In genomic region chr1:235006816-235007215, GRCh38 we compare ENCODE assay signal across 25 cellular contexts.
DNase-seq lines count a peak whose midpoint lies in the region; ATAC-seq and TF ChIP-seq lines count a peak whose summit lies in the region.
"Had no signal": no experiment of that assay in that cellular context is flagged by ENCODE, and none has a peak within 500 bp of the region (broad histone marks: within the 10 kb centered on the region; RNA-seq: fewer than 3 reads in every experiment).

No MANE protein-coding gene starts in this region.

- no peak for TF ChIP-seq POLR2A in prostate gland (IDR thresholded peaks at IDR 0.05)

- peak; percentile 65 for DNase-seq in MCF 10A (ENCODE audit: unreplicated experiment)
- DNase-seq in mammary epithelial cell: no peak
- DNase-seq in Panc1 (ENCODE audit: low read depth, low spot score): no peak
- no peak for DNase-seq in activated naive CD8-positive, alpha-beta T cell treated with anti-CD3 and anti-CD28 coated beads, Interleukin-2, amount 10 ng/mL, durations not matched to agents 7 days and 5 days
- DNase-seq in prostate gland (ENCODE audit: low spot score): peak; percentile 78
- DNase-seq in CD14-positive monocyte (ENCODE audit: low spot score): no peak
- DNase-seq in anterior cingulate cortex (lab: John Stamatoyannopoulos, UW): no peak
- DNase-seq in iPS-NIHi7 (ENCODE audit: extremely low spot score): no peak
- DNase-seq: amygdala; Calu3; DND-41; effector CD4-positive, alpha-beta T cell; HCEC 1CT; kidney glomerular epithelial cell; NCI-H2029; NCI-H226; stimulated activated CD4-positive, alpha-beta T cell treated with anti-CD3 and anti-CD28 coated beads, Interleukin-15, amount 100 ng/mL, for 24 hours; T-helper 17 cell had no signal

- H3K79me2 ChIP-seq in mammary epithelial cell (ENCODE audit: insufficient read depth, low read length): no peaks in the 10 kb centered on the region

- H3K4me2 ChIP-seq in mammary epithelial cell (ENCODE audit: insufficient read depth, low read depth, low read length): no peak overlapping the region

- no peak overlapping the region for H3K9ac ChIP-seq in mammary epithelial cell (ENCODE audit: insufficient read depth, low read length)

- no peak overlapping the region for H3K4me3 Mint-ChIP-seq in MCF 10A (ENCODE audit: unreplicated experiment)
- peak overlapping the region; percentile 26 for H3K4me3 Mint-ChIP-seq in activated naive CD8-positive, alpha-beta T cell treated with anti-CD3 and anti-CD28 coated beads, Interleukin-2, amount 10 ng/mL, durations not matched to agents 7 days and 5 days
- H3K4me3 Mint-ChIP-seq in CD14-positive monocyte: no peak overlapping the region
- H3K4me3 Mint-ChIP-seq: T-helper 17 cell had no signal

- H3K27ac Mint-ChIP-seq in MCF 10A (ENCODE audit: low read depth, unreplicated experiment): no peak overlapping the region
- peak overlapping the region; percentile 84 for H3K27ac Mint-ChIP-seq in activated naive CD8-positive, alpha-beta T cell treated with anti-CD3 and anti-CD28 coated beads, Interleukin-2, amount 10 ng/mL, durations not matched to agents 7 days and 5 days
- H3K27ac Mint-ChIP-seq in CD14-positive monocyte: peak overlapping the region in 3 of 7 donors; percentile 54 to 67 (median 57)
- H3K27ac Mint-ChIP-seq: progenitor cell of endocrine pancreas, T-helper 17 cell had no signal

- 33% methylated on average over 5 of the region's 5 CpGs for WGBS in mammary epithelial cell (ENCODE audit: low coverage, missing lambda C conversion rate)
- 51% methylated on average over 5 of the region's 5 CpGs for WGBS in prostate gland

- H3K9me3 Mint-ChIP-seq in MCF 10A (ENCODE audit: unreplicated experiment) (no peaks in the 10 kb centered on the region), CD14-positive monocyte (peaks cover 0 to 5% (median 3%) of the 10 kb centered on the region in 7 donors)
- peaks cover 10% of the 10 kb centered on the region for H3K9me3 Mint-ChIP-seq in activated naive CD8-positive, alpha-beta T cell treated with anti-CD3 and anti-CD28 coated beads, Interleukin-2, amount 10 ng/mL, durations not matched to agents 7 days and 5 days

- H3K36me3 ChIP-seq in mammary epithelial cell (ENCODE audit: insufficient read depth, low read length): no peaks in the 10 kb centered on the region
- no peaks in the 10 kb centered on the region for H3K36me3 ChIP-seq in Panc1 (ENCODE audit: control insufficient read depth, insufficient read depth, low read length)
- no peaks in the 10 kb centered on the region for H3K36me3 ChIP-seq in prostate gland
- H3K36me3 ChIP-seq: breast epithelium, thoracic aorta, vagina had no signal

- in situ Hi-C loops in mammary epithelial cell (cut with MboI; ENCODE audit: low sequenced_read_pairs in 2 of 2) (no loop called here), Panc1 (cut with HindIII; ENCODE audit: low pct_unique_long_range_greater_than_20kb, low sequenced_read_pairs) (no loop called here)

- no TSS peak for BruUV-seq in MCF 10A (replicated peaks; lab: Mats Ljungman, UMichigan)
- no TSS peak for BruUV-seq in mammary epithelial cell (replicated peaks; lab: Mats Ljungman, UMichigan)
- BruUV-seq in Panc1 (replicated peaks; lab: Mats Ljungman, UMichigan): no TSS peak

- H3K4me1 Mint-ChIP-seq in MCF 10A (ENCODE audit: insufficient read depth, unreplicated experiment) (peaks cover 7% of the 10 kb centered on the region), CD14-positive monocyte (peaks cover 55% of the 10 kb centered on the region)
- H3K4me1 Mint-ChIP-seq in activated naive CD8-positive, alpha-beta T cell treated with anti-CD3 and anti-CD28 coated beads, Interleukin-2, amount 10 ng/mL, durations not matched to agents 7 days and 5 days: peaks cover 58% of the 10 kb centered on the region

- intact Hi-C loops in MCF 10A (cut with micrococcal nuclease) (no loop called here), mammary epithelial cell (cut with micrococcal nuclease) (no loop called here), Panc1 (cut with micrococcal nuclease; ENCODE audit: unreplicated experiment) (no loop called here), prostate gland (cut with DNase I) (no loop called here), CD14-positive monocyte (cut with micrococcal nuclease) (no loop called here)

- H3K27me3 Mint-ChIP-seq in MCF 10A (ENCODE audit: insufficient read depth, unreplicated experiment) (no peaks in the 10 kb centered on the region), CD14-positive monocyte (ENCODE audit: low read depth in 3 of 3) (peaks cover 0 to 4% (median 0%) of the 10 kb centered on the region in 3 donors)
- no peaks in the 10 kb centered on the region for H3K27me3 Mint-ChIP-seq in activated naive CD8-positive, alpha-beta T cell treated with anti-CD3 and anti-CD28 coated beads, Interleukin-2, amount 10 ng/mL, durations not matched to agents 7 days and 5 days
- H3K27me3 Mint-ChIP-seq: progenitor cell of endocrine pancreas, T-helper 17 cell had no signal

- no peaks in the 10 kb centered on the region for H3K9me3 ChIP-seq in mammary epithelial cell (replicated peaks; ENCODE audit: insufficient read depth, low read length)
- H3K9me3 ChIP-seq in Panc1 (ENCODE audit: control insufficient read depth, insufficient read depth, low read depth, low read length): peaks cover 3% of the 10 kb centered on the region; the same call in 1 of the 2 replicates
- H3K9me3 ChIP-seq in prostate gland: no peaks in the 10 kb centered on the region
- H3K9me3 ChIP-seq: breast epithelium, thoracic aorta, vagina had no signal

- H3K4me1 ChIP-seq in mammary epithelial cell (ENCODE audit: insufficient read depth, low read length): peaks cover 9% of the 10 kb centered on the region
- H3K4me1 ChIP-seq in Panc1 (ENCODE audit: control insufficient read depth, insufficient read depth, low read length): peaks cover 5% of the 10 kb centered on the region
- no peaks in the 10 kb centered on the region for H3K4me1 ChIP-seq in prostate gland (replicated peaks)

- POLR2A ChIA-PET in MCF 10A (lab: Yijun Ruan, JAX) (interaction anchor here (0.6 to 0.9 kb wide), 3 partner anchors 8 to 395 kb away, joined by 3 to 5 read pairs (median 3); no protein-coding TSS in a partner anchor), Panc1 (lab: Charles Lee) (interaction anchor here (1.2 kb wide), 1 partner anchor 8 kb away, joined by 3 read pairs; no protein-coding TSS in a partner anchor)
- POLR2A ChIA-PET in activated naive CD8-positive, alpha-beta T cell treated with anti-CD3 and anti-CD28 coated beads, Interleukin-2, amount 10 ng/mL, durations not matched to agents 7 days and 5 days (lab: Charles Lee): interaction anchor here (1.0 kb wide), 1 partner anchor 26 kb away, joined by 3 read pairs; no protein-coding TSS in a partner anchor

- H2AFZ ChIP-seq in mammary epithelial cell (ENCODE audit: low read depth, low read length): no peak overlapping the region

- H4K20me1 ChIP-seq in mammary epithelial cell (ENCODE audit: insufficient read depth, low read length): no peaks in the 10 kb centered on the region

- ATAC-seq in Panc1: no peak
- ATAC-seq in activated naive CD8-positive, alpha-beta T cell treated with anti-CD3 and anti-CD28 coated beads, Interleukin-2, amount 10 ng/mL, durations not matched to agents 7 days and 5 days (ENCODE audit: low read depth): no peak
- ATAC-seq: K562, T-helper 17 cell had no signal

- H3K27me3 ChIP-seq in mammary epithelial cell (ENCODE audit: insufficient read depth, low read length) (no peaks in the 10 kb centered on the region), Panc1 (ENCODE audit: control insufficient read depth, insufficient read depth, low read length) (no peaks in the 10 kb centered on the region), prostate gland (replicated peaks; ENCODE audit: insufficient read depth) (no peaks in the 10 kb centered on the region)
- H3K27me3 ChIP-seq: breast epithelium, vagina had no signal

- H3K4me3 ChIP-seq in mammary epithelial cell (replicated peaks in 1 of 3; ENCODE audit: insufficient read depth in 1 of 3, low read depth in 2 of 3, low read length in 3 of 3) (no peak overlapping the region), Panc1 (ENCODE audit: low read depth in 2 of 2, low read length in 2 of 2) (no peak overlapping the region), prostate gland (no peak overlapping the region)
- H3K4me3 ChIP-seq: breast epithelium, K562, SK-N-MC, thoracic aorta, vagina had no signal

- H3K27ac ChIP-seq in mammary epithelial cell (ENCODE audit: insufficient read depth, low read depth, low read length) (no peak overlapping the region), Panc1 (ENCODE audit: low read length) (peak overlapping the region; percentile 64; the same call in 1 of the 2 replicates), prostate gland (no peak overlapping the region)
- H3K27ac ChIP-seq: RWPE1, SK-N-MC, thoracic aorta, vagina had no signal

- H3K36me3 Mint-ChIP-seq in MCF 10A (ENCODE audit: insufficient read depth, unreplicated experiment): no peaks in the 10 kb centered on the region
- H3K36me3 Mint-ChIP-seq in activated naive CD8-positive, alpha-beta T cell treated with anti-CD3 and anti-CD28 coated beads, Interleukin-2, amount 10 ng/mL, durations not matched to agents 7 days and 5 days: peaks cover 24% of the 10 kb centered on the region
- peaks cover 5 to 10% of the 10 kb centered on the region in 2 donors for H3K36me3 Mint-ChIP-seq in CD14-positive monocyte

- CTCF ChIA-PET in MCF 10A (lab: Yijun Ruan, JAX): no interaction called here
- CTCF ChIA-PET in mammary epithelial cell (lab: Charles Lee; ENCODE audit: low non-redundant PET): no interaction called here
- CTCF ChIA-PET in Panc1 (lab: Charles Lee): no interaction called here

- TF ChIP-seq CTCF in MCF 10A (IDR thresholded peaks at IDR 0.05; ENCODE audit: unreplicated experiment) (no peak), mammary epithelial cell (conservative IDR thresholded peaks at IDR 0.05 in 1 of 2, IDR thresholded peaks at IDR 0.05 in 1 of 2; ENCODE audit: extremely low read depth in 1 of 2, insufficient read depth in 1 of 2, low read depth in 1 of 2, low read length in 2 of 2) (no peak), Panc1 (IDR thresholded peaks at IDR 0.05) (no peak), prostate gland (IDR thresholded peaks at IDR 0.05) (no peak), CD14-positive monocyte (IDR thresholded peaks at IDR 0.05) (no peak)

- dilution Hi-C loops in mammary epithelial cell (cut with HindIII; ENCODE audit: low sequenced_read_pairs): no loop called here

Comparison
In these comparisons a context has a peak if more than half of its experiments do, and no peak if none do; other contexts are left out.
1. DNase-seq: peak in MCF 10A (single experiment) and prostate gland (single experiment); none in mammary epithelial cell (single experiment), Panc1 (single experiment), activated naive CD8-positive, alpha-beta T cell treated with anti-CD3 and anti-CD28 coated beads, Interleukin-2, amount 10 ng/mL, durations not matched to agents 7 days and 5 days (single experiment), CD14-positive monocyte (single experiment), anterior cingulate cortex (0 of 58) and iPS-NIHi7 (single experiment).